In the genomic region with DNA sequence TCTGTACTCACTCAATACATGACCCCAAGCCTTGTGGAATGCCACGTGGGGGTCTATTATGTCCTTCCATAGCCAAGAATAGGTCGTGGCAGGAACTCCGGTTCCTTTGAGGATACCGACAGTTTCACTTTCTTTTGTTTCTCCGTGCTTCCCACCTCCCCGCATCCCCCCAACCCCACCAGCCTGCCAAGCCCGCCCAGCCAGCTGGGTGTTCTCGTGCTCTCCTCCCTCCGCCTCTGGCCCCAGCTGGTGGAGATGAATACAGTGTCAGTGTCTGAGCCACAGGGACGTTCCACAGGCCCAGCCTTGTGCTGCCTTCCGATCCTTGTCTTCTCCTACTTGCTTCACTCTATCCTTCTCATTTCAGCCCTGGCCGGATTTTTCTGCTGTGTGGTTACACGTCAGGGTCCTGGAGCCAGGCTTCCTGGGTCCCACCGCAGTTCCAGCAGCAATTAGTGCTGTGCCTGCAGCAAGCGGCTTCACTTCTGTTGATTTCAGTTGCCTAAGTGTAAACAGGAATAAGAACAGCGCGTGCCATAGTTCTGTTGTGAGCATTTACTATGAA, we compare ENCODE assay signal across 8 cellular contexts. TPM values are rescaled to one million over a fixed set of nuclear protein-coding genes. Genes with fewer than 3 reads are reported as not detected.
DNase-seq lines count a peak whose midpoint lies in the region; ATAC-seq, FAIRE-seq and TF ChIP-seq lines count a peak whose summit lies in the region.

No MANE protein-coding gene starts in this region.

- H3K36me3 ChIP-seq in HUES6 (ENCODE audit: control insufficient read depth, insufficient read depth, low read length) = no peaks in the 10 kb centered on the region

- ATAC-seq in Right ventricle myocardium superior (ENCODE audit: poor library complexity) (peak; percentile 58), omental fat pad (ENCODE audit: low FRiP score) (peak; percentile 37), HG03175 (IDR thresholded peaks at IDR 0.05; ENCODE audit: unreplicated experiment) (no peak)

- no peaks in the 10 kb centered on the region for H3K9me3 ChIP-seq in HUES6 (ENCODE audit: control insufficient read depth, insufficient read depth, low read depth, low read length)

- H3K4me1 Mint-ChIP-seq in activated naive CD8-positive, alpha-beta T cell treated with anti-CD3 and anti-CD28 coated beads for 36 hours = peaks cover 40% of the 10 kb centered on the region

- H3K36me3 Mint-ChIP-seq in activated naive CD8-positive, alpha-beta T cell treated with anti-CD3 and anti-CD28 coated beads for 36 hours = peaks cover 2% of the 10 kb centered on the region

- H3K9me3 Mint-ChIP-seq in activated naive CD8-positive, alpha-beta T cell treated with anti-CD3 and anti-CD28 coated beads for 36 hours = no peaks in the 10 kb centered on the region

- DNase-seq in AG08395 (ENCODE audit: low spot score) (peak; percentile 81), Right ventricle myocardium superior (peak; percentile 87), omental fat pad (ENCODE audit: low spot score) (no peak), RKO (ENCODE audit: low spot score) (no peak), H54 (ENCODE audit: insufficient read length, low spot score) (no peak)
- peak; percentile 44 for DNase-seq in activated naive CD8-positive, alpha-beta T cell treated with anti-CD3 and anti-CD28 coated beads for 36 hours

- no peak for TF ChIP-seq POLR2A in H54 (IDR thresholded peaks at IDR 0.05; ENCODE audit: low read depth, low read length)

- H3K4me1 ChIP-seq in HUES6 (ENCODE audit: control insufficient read depth, insufficient read depth, low read length) = peaks cover 33% of the 10 kb centered on the region

- no peak for FAIRE-seq in H54 (lab: Jason Lieb, UNC)

- no peaks in the 10 kb centered on the region for H3K27me3 Mint-ChIP-seq in activated naive CD8-positive, alpha-beta T cell treated with anti-CD3 and anti-CD28 coated beads for 36 hours

- peak overlapping the region; percentile 32; the same call in 1 of the 2 replicates for H3K4me3 ChIP-seq in HUES6 (ENCODE audit: low read depth, low read length)

- H3K27ac Mint-ChIP-seq in activated naive CD8-positive, alpha-beta T cell treated with anti-CD3 and anti-CD28 coated beads for 36 hours = peak overlapping the region; percentile 76

- no peak for TF ChIP-seq CTCF in omental fat pad (IDR thresholded peaks at IDR 0.05)

- no peaks in the 10 kb centered on the region for H3K27me3 ChIP-seq in HUES6 (ENCODE audit: control insufficient read depth, insufficient read depth, low read length)

- peak overlapping the region; percentile 58 for H3K9ac ChIP-seq in HUES6 (ENCODE audit: low read length)

- H3K27ac ChIP-seq in HUES6 (ENCODE audit: low read depth, low read length) = no peak overlapping the region

- H3K4me3 Mint-ChIP-seq in activated naive CD8-positive, alpha-beta T cell treated with anti-CD3 and anti-CD28 coated beads for 36 hours = peak overlapping the region; percentile 68

- intact Hi-C loops in Right ventricle myocardium superior (cut with DNase I) = loop anchor here (10.0 kb wide), 1 partner anchor 53 kb away; no protein-coding TSS in a partner anchor

RNA-seq across cellular contexts. Expression of gene AGTRAP, which starts 4.1 kb away (rescaled TPM):
- total RNA-seq in activated naive CD8-positive, alpha-beta T cell treated with anti-CD3 and anti-CD28 coated beads for 36 hours = 10 to 100 TPM; 10.2 to 11.0 TPM
- total RNA-seq in Right ventricle myocardium superior (13.6 TPM), omental fat pad (10 to 100 TPM; 35.1 to 93.1 (median 64.2) TPM)

RNA-seq across cellular contexts. Expression of gene C1orf167, which starts 30.2 kb away (rescaled TPM):
- total RNA-seq in activated naive CD8-positive, alpha-beta T cell treated with anti-CD3 and anti-CD28 coated beads for 36 hours = not detected
- total RNA-seq in Right ventricle myocardium superior (2.7 TPM), omental fat pad (1 to 10 TPM in 1 of 4 donors, under 1 TPM in 1, not detected in 2; 0.72 to 2.0 TPM)

RNA-seq across cellular contexts. Expression of gene DRAXIN, which starts 40.3 kb away (rescaled TPM):
- under 1 TPM; 0.08 to 0.16 TPM for total RNA-seq in activated naive CD8-positive, alpha-beta T cell treated with anti-CD3 and anti-CD28 coated beads for 36 hours
- total RNA-seq in Right ventricle myocardium superior (0.05 TPM), omental fat pad (not detected)

RNA-seq across cellular contexts. Expression of gene MAD2L2, which starts 50.9 kb away (rescaled TPM):
- 10 to 100 TPM; 71.9 to 72.1 TPM for total RNA-seq in activated naive CD8-positive, alpha-beta T cell treated with anti-CD3 and anti-CD28 coated beads for 36 hours
- total RNA-seq in Right ventricle myocardium superior (15.8 TPM), omental fat pad (10 to 100 TPM; 20.2 to 41.3 (median 35.7) TPM)

Comparison
In these comparisons a context has a peak if more than half of its experiments do, and no peak if none do; other contexts are left out.
1. DNase-seq: peak in AG08395 (single experiment), activated naive CD8-positive, alpha-beta T cell treated with anti-CD3 and anti-CD28 coated beads for 36 hours (single experiment) and Right ventricle myocardium superior (single experiment); none in omental fat pad (single experiment), RKO (single experiment) and H54 (single experiment).